In the genomic region with DNA sequence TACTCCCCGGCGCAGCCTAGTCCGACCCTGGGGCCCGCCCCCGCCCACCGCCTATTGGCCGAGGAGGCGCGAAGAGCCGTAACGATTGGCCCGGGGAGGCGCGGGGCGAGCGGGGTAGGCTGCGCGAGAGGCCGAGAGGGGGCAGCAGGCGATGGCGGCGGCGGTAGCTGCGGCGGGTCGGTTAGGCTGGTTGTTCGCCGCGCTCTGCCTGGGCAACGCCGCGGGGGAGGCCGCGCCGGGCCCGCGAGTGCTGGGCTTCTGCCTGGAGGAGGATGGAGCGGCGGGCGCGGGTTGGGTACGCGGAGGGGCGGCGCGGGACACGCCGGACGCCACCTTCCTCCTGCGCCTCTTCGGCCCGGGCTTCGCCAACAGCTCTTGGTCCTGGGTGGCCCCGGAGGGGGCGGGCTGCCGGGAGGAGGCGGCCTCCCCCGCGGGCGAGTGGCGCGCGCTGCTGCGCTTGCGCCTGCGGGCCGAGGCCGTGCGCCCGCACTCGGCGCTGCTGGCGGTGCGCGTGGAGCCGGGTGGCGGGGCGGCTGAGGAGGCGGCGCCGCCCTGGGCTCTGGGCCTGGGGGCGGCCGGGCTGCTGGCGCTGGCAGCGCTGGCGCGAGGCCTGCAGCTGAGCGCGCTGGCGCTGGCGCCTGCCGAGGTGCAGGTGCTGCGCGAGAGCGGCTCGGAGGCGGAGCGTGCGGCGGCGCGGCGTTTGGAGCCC, we compare ENCODE assay signal across 8 cellular contexts. TPM values are rescaled to one million over a fixed set of nuclear protein-coding genes. Genes with fewer than 3 reads are reported as not detected.
DNase-seq lines count a peak whose midpoint lies in the region; ATAC-seq, FAIRE-seq and TF ChIP-seq lines count a peak whose summit lies in the region.

Gene CNNM3, plus strand, starts transcription at position 142 of the 709 bp plus-strand sequence. Its CDS starts 10 bp downstream, at position 152.

- H2BK15ac ChIP-seq in H1 (ENCODE audit: low read length): peak within 1 kb of the TSS; percentile 81; the same call in 1 of the 2 replicates

- H3K4me3 ChIP-seq in HUES48 (ENCODE audit: low read depth, low read length): peak within 1 kb of the TSS; percentile 88
- peak within 1 kb of the TSS; percentile 65 to 89 (median 72) for H3K4me3 ChIP-seq in H1 (ENCODE audit: extremely low read depth in 1 of 4, insufficient read depth in 2 of 4, low read depth in 3 of 4, low read length in 4 of 4)
- peak within 1 kb of the TSS; percentile 61 for H3K4me3 ChIP-seq in mesodermal cell (ENCODE audit: extremely low read depth, insufficient read depth, low read length, poor library complexity, severe bottlenecking)

- CTCF ChIA-PET in H1 (lab: Charles Lee; ENCODE audit: partially characterized antibody): interaction anchor here (1.0 to 5.3 kb wide), 6 partner anchors 12 to 158 kb away, joined by 3 to 30 read pairs (median 4); no protein-coding TSS in a partner anchor

- H3K56ac ChIP-seq in H1 (replicated peaks; ENCODE audit: insufficient read length, low read depth, low read length): peak within 1 kb of the TSS; percentile 63

- H3K14ac ChIP-seq in H1 (ENCODE audit: insufficient read length): no peak within 1 kb of the TSS

- no peak within 1 kb of the TSS for H2BK120ac ChIP-seq in H1 (replicated peaks; ENCODE audit: low read depth, low read length)

- H3K23me2 ChIP-seq in H1 (ENCODE audit: low read depth, low read length): peaks cover 17% of the 10 kb centered on the region

- POLR2A ChIA-PET in H1 (lab: Charles Lee; ENCODE audit: partially characterized antibody): interaction anchor here (0.7 to 2.6 kb wide), 11 partner anchors 8 to 102 kb away, joined by 3 to 12 read pairs (median 4); partner anchors contain the start of genes ANKRD39 and CNNM4

- peak; percentile 14 for TF ChIP-seq CTCF in D721Med (IDR thresholded peaks at IDR 0.05; ENCODE audit: insufficient read depth, missing control alignments)
- peak; percentile 26 to 76 (median 66); a peak in 3 of 4 replicates for TF ChIP-seq CTCF in H1 (IDR thresholded peaks at IDR 0.05; ENCODE audit: control extremely low read depth in 1 of 3, insufficient read depth in 1 of 3, low read depth in 1 of 3, low read length in 3 of 3)

- H2AK5ac ChIP-seq in H1 (ENCODE audit: low read depth, low read length): peak within 1 kb of the TSS; percentile 34; the same call in 1 of the 2 replicates

- H3K9me3 ChIP-seq in HUES48 (ENCODE audit: control insufficient read depth, insufficient read depth, low read length): no peaks in the 10 kb centered on the region
- H3K9me3 ChIP-seq in H1 (ENCODE audit: insufficient read depth in 2 of 2, low read depth in 1 of 2, low read length in 1 of 2): no peaks in the 10 kb centered on the region
- no peaks in the 10 kb centered on the region for H3K9me3 ChIP-seq in mesodermal cell (ENCODE audit: control insufficient read depth, low read length)

- H4K5ac ChIP-seq in H1 (ENCODE audit: insufficient read length, low read depth, low read length): peak within 1 kb of the TSS; percentile 91

- H2BK5ac ChIP-seq in H1 (ENCODE audit: low read depth, low read length): peak within 1 kb of the TSS; percentile 91; the same call in 1 of the 2 replicates

- H4K91ac ChIP-seq in H1 (replicated peaks; ENCODE audit: insufficient read length, low read length): peak within 1 kb of the TSS; percentile 54

- ATAC-seq in GM21423 (IDR thresholded peaks at IDR 0.05; ENCODE audit: unreplicated experiment): peak; percentile 86

- no peak for FAIRE-seq in D721Med (lab: Jason Lieb, UNC)
- FAIRE-seq in H1 (lab: Jason Lieb, UNC): no peak

- H3K27ac ChIP-seq in HUES48 (ENCODE audit: low read depth, low read length) (peak within 1 kb of the TSS; percentile 92), H1 (ENCODE audit: low read depth, low read length) (peak within 1 kb of the TSS; percentile 85; the same call in 1 of the 2 replicates), mesodermal cell (ENCODE audit: low read depth, low read length, severe bottlenecking) (peak within 1 kb of the TSS; percentile 67)

- H3K79me2 ChIP-seq in H1 (ENCODE audit: control insufficient read depth in 1 of 2, insufficient read depth in 2 of 2, low read length in 2 of 2): peaks cover 3 to 43% of the 10 kb centered on the region in 2 experiments; a peak in 3 of 4 replicates

- H3K79me1 ChIP-seq in H1 (ENCODE audit: low read depth, low read length): peaks cover 28% of the 10 kb centered on the region

- WGBS in H1 (ENCODE audit: extremely low coverage in 1 of 2, insufficient coverage in 1 of 2, insufficient read length in 1 of 2, insufficient replicate concordance in 2 of 2, low coverage in 1 of 2, low lambda C conversion rate in 2 of 2, missing lambda C conversion rate in 1 of 2), 2 experiments: 0% methylated on average over 36 of the region's 103 CpGs; no CpG with 5 or more reads in 1 of the 2 experiments
- 0% methylated on average over 57 to 66 of the region's 103 CpGs for WGBS in mesodermal cell (ENCODE audit: insufficient coverage in 2 of 2), 2 experiments

- no peak within 1 kb of the TSS for H2BK12ac ChIP-seq in H1 (ENCODE audit: low read depth, low read length)

- H3K23ac ChIP-seq in H1 (ENCODE audit: insufficient read length): no peak within 1 kb of the TSS

- DNase-seq in D721Med (ENCODE audit: insufficient read length, low spot score) (peak; percentile 97), NOMO-1 treated with dmso at 0.1 percent for 144 hours (lab: John Stamatoyannopoulos, UW; ENCODE audit: unreplicated experiment) (peak; percentile 87), H1 (ENCODE audit: low read depth in 1 of 2, low spot score in 2 of 2) (peak; percentile 64 to 98)
- peak; percentile 90 to 93 (median 90) for DNase-seq in activated CD8-positive, alpha-beta memory T cell treated with anti-CD3 and anti-CD28 coated beads for 48 hours (ENCODE audit: low read depth in 2 of 3, low spot score in 2 of 3)
- DNase-seq in stimulated activated CD8-positive, alpha-beta memory T cell treated with anti-CD3 and anti-CD28 coated beads, Interleukin-15, amount 100 ng/mL, for 24 hours (ENCODE audit: low read depth): peak; percentile 95

- H3K36me3 ChIP-seq in HUES48 (ENCODE audit: control insufficient read depth, insufficient read depth, low read length) (peaks cover 20% of the 10 kb centered on the region), H1 (ENCODE audit: control insufficient read depth in 2 of 4, insufficient read depth in 4 of 4, low read length in 3 of 4) (peaks cover 0 to 10% (median 0%) of the 10 kb centered on the region in 4 experiments; a peak in 2 of 8 replicates), mesodermal cell (ENCODE audit: control insufficient read depth, insufficient read depth, low read length) (peaks cover 14% of the 10 kb centered on the region)

- H3K9ac ChIP-seq in HUES48 (ENCODE audit: low read depth, low read length) (peak within 1 kb of the TSS; percentile 61; the same call in 1 of the 2 replicates), H1 (replicated peaks in 1 of 4; ENCODE audit: extremely low read depth in 1 of 4, low read depth in 3 of 4, low read length in 3 of 4) (peak within 1 kb of the TSS; percentile 49 to 92 (median 73))

- peak in 1 of 2 experiments; percentile 13; a peak in 2 of 4 replicates for TF ChIP-seq RAD21 in H1 (IDR thresholded peaks at IDR 0.05 in 1 of 2, conservative IDR thresholded peaks at IDR 0.05 in 1 of 2; ENCODE audit: low read depth in 2 of 2, low read length in 2 of 2)

- TF ChIP-seq POLR2A in H1 (IDR thresholded peaks at IDR 0.05; ENCODE audit: control extremely low read depth in 1 of 2, low read depth in 2 of 2, low read length in 2 of 2): 0 out of 3 replicates have a peak, but pooled peaks of 1 of the 2 experiments have one; percentile 25

- no peak within 1 kb of the TSS for H2BK20ac ChIP-seq in H1 (ENCODE audit: low read length)

- TF ChIP-seq EP300 in H1 (IDR thresholded peaks at IDR 0.05; ENCODE audit: borderline replicate concordance in 1 of 2, low read depth in 2 of 2, low read length in 2 of 2): no peak

- H3K18ac ChIP-seq in H1 (ENCODE audit: extremely low read depth, low read length): peak within 1 kb of the TSS; percentile 68

- H3K27me3 ChIP-seq in HUES48 (ENCODE audit: control insufficient read depth, insufficient read depth, low read length): no peaks in the 10 kb centered on the region
- no peaks in the 10 kb centered on the region; a peak in 1 of 7 replicates for H3K27me3 ChIP-seq in H1 (replicated peaks in 1 of 4; ENCODE audit: control insufficient read depth in 3 of 4, extremely low read depth in 1 of 4, insufficient read depth in 3 of 4, low read length in 3 of 4)

- peak within 1 kb of the TSS; percentile 95 for H4K8ac ChIP-seq in H1 (ENCODE audit: extremely low read depth, insufficient read depth, low read length)

- peak within 1 kb of the TSS; percentile 60 for H2AFZ ChIP-seq in H1 (ENCODE audit: low read length)

- H4K20me1 ChIP-seq in H1 (replicated peaks in 1 of 2; ENCODE audit: control insufficient read depth in 1 of 2, insufficient read depth in 2 of 2, low read length in 2 of 2): peaks cover 18 to 30% of the 10 kb centered on the region in 2 experiments

- peak within 1 kb of the TSS; percentile 98 for H3K4me2 ChIP-seq in H1 (ENCODE audit: insufficient read depth in 1 of 2, low read depth in 2 of 2, low read length in 2 of 2)

- H3K4me1 ChIP-seq in HUES48 (ENCODE audit: control insufficient read depth, insufficient read depth, low read length): peaks cover 13% of the 10 kb centered on the region
- H3K4me1 ChIP-seq in H1 (replicated peaks in 1 of 4; ENCODE audit: control insufficient read depth in 3 of 4, insufficient read depth in 4 of 4, low read length in 3 of 4): peaks cover 0 to 22% (median 16%) of the 10 kb centered on the region in 4 experiments; a peak in 6 of 7 replicates
- H3K4me1 ChIP-seq in mesodermal cell (ENCODE audit: control insufficient read depth, insufficient read depth, low read length, poor library complexity, severe bottlenecking): peaks cover 15% of the 10 kb centered on the region

- peak within 1 kb of the TSS; percentile 3 for H3K4ac ChIP-seq in H1 (replicated peaks; ENCODE audit: insufficient read length, low read depth, low read length)

TF ChIP-seq in H1, 55 proteins besides CTCF, POLR2A, EP300 and RAD21 (continues in another document):
- TF ChIP-seq JUND (IDR thresholded peaks at IDR 0.05; ENCODE audit: low read length) (no peak), CBX8 (IDR thresholded peaks at IDR 0.05; ENCODE audit: borderline replicate concordance, low read depth, low read length) (no peak)

RNA-seq across cellular contexts. Expression of gene CNNM3, which starts in this region (rescaled TPM):
- total RNA-seq in H1 (2021; fragmentation: NEBNext Ultra II Directional; extraction: Animal tissue kit (Norgen Biotek cat#: 25700)): 29.2 and 29.9 TPM in 2 replicates
- polyA plus RNA-seq in H1 (2011; rRNA removed): 29.1 and 39.0 TPM in 2 replicates
- 19.0 TPM for polyA plus RNA-seq in H1 (2011; cell fraction: cytosol; rRNA removed)
- 60.7 TPM for polyA plus RNA-seq in H1 (2011; cell fraction: nucleus; rRNA removed)
- 16.3 to 26.5 TPM (median 21.7 TPM) in 4 replicates for polyA plus RNA-seq in H1 (2012, experiment 1 of 2)
- polyA plus RNA-seq in H1 (2012, experiment 2 of 2): 16.7 TPM
- polyA plus RNA-seq in H1 (2013, experiment 1 of 2): 30.0 TPM
- polyA plus RNA-seq in H1 (2013, experiment 2 of 2): 28.7 TPM
- 39.0 and 41.6 TPM in 2 replicates for polyA minus RNA-seq in H1 (2011; rRNA and poly(A)+ RNA removed)
- polyA minus RNA-seq in H1 (2011; cell fraction: cytosol; rRNA and poly(A)+ RNA removed): 27.4 TPM
- polyA minus RNA-seq in H1 (2011; cell fraction: nucleus; rRNA and poly(A)+ RNA removed): 42.5 TPM
- 10.5 TPM for polyA plus RNA-seq in mesodermal cell (2013, experiment 1 of 2)
- 8.6 TPM for polyA plus RNA-seq in mesodermal cell (2013, experiment 2 of 2)

Comparison
In these comparisons a context has a peak if more than half of its experiments do, and no peak if none do; other contexts are left out.
1. Peak in every context shown above with its lines: DNase-seq, ATAC-seq, H3K4me3 ChIP-seq and H3K27ac ChIP-seq.